ENCODE assay signal across 15 cellular contexts in the genomic region with DNA sequence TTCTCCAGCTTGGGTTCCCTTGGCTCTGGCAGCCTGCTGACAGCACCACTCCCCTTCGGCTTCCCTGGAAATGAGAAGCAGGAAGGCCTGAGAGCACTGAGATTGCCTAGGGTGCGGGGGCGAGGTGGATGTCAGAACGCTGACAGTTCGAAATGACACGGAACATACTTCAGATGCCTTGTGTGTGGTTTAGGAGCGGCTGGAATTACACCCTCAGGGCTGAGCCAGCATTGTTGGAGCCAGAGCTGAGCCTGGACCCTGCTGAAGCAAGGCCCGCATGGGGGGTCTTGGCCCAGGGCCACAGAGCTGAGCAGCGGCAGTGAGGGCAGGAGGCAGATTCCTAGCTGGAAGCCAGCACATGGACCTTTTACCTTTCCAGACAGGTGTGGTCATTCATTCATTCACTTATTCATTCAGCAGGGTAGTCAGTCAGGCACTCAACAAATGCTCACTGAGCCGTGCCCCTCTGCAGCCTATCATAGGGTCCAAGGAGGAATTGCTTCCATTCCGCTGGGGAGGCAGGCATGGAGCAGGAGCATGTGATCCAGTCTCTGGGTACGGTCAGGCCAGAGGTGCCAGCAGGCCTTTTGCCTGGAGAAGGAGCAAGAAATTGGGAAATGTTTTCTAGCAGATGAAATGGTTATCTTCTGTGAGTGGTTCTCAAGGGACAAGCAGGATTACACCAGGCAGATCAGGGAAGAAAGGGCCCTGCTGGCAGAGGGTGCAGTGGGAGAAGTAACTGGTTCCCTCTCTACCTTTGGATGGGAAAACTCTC. TPM values are rescaled to one million over a fixed set of nuclear protein-coding genes. Genes with fewer than 3 reads are reported as not detected.
DNase-seq lines count a peak whose midpoint lies in the region; ATAC-seq and TF ChIP-seq lines count a peak whose summit lies in the region.
"Had no signal": no experiment of that assay in that cellular context is flagged by ENCODE, and none has a peak within 500 bp of the region (broad histone marks: within the 10 kb centered on the region; RNA-seq: fewer than 3 reads in every experiment).

No MANE protein-coding gene starts in this region.

- peak overlapping the region; percentile 88 for H3K4ac ChIP-seq in IMR-90 (ENCODE audit: low read depth, low read length)

- dilution Hi-C loops in IMR-90 (cut with HindIII; ENCODE audit: low sequenced_read_pairs, unreplicated experiment): no loop called here

- no peaks in the 10 kb centered on the region for H3K79me1 ChIP-seq in IMR-90 (ENCODE audit: low read depth in 1 of 2, low read length in 2 of 2)

- H3K9me3 ChIP-seq in IMR-90 (ENCODE audit: control insufficient read depth, insufficient read depth, low read length) (no peaks in the 10 kb centered on the region), prostate gland (no peaks in the 10 kb centered on the region)
- H3K9me3 ChIP-seq: stomach had no signal

- peak overlapping the region; percentile 65; the same call in 1 of the 2 replicates for H3K14ac ChIP-seq in IMR-90 (replicated peaks; ENCODE audit: low read depth, low read length)

- intact Hi-C loops in IMR-90 (cut with micrococcal nuclease) (no loop called here), prostate gland (cut with DNase I) (no loop called here)

- BruUV-seq in IMR-90 (replicated peaks; lab: Mats Ljungman, UMichigan): no TSS peak

- H3K27ac Mint-ChIP-seq in chondrocyte (ENCODE audit: unreplicated experiment): peak overlapping the region; percentile 83
- H3K27ac Mint-ChIP-seq in GM23338: no peak overlapping the region
- no peak overlapping the region for H3K27ac Mint-ChIP-seq in glutamatergic neuron (ENCODE audit: unreplicated experiment)
- H3K27ac Mint-ChIP-seq: IgD-negative memory B cell; naive thymus-derived CD8-positive, alpha-beta T cell had no signal

- no peak overlapping the region for H4K5ac ChIP-seq in IMR-90 (ENCODE audit: low read depth, low read length)

- H3K27me3 ChIP-seq in IMR-90 (ENCODE audit: control insufficient read depth, insufficient read depth, low read length) (peaks cover 4% of the 10 kb centered on the region; the same call in 1 of the 2 replicates), GM23338 (ENCODE audit: insufficient read depth) (peaks cover 20% of the 10 kb centered on the region), prostate gland (replicated peaks; ENCODE audit: insufficient read depth) (no peaks in the 10 kb centered on the region)

- no peaks in the 10 kb centered on the region for H3F3A ChIP-seq in GM23338 (replicated peaks; ENCODE audit: low read depth)

- peak overlapping the region; percentile 77 for H2AK5ac ChIP-seq in IMR-90 (ENCODE audit: low read depth, low read length)

- POLR2A ChIA-PET in IMR-90 (lab: Charles Lee; ENCODE audit: unreplicated experiment): no interaction called here

- 0% methylated on average over 3 of the region's 12 CpGs; no CpG with 5 or more reads in 1 of the 2 experiments for WGBS in IMR-90 (ENCODE audit: extremely low coverage in 2 of 2, insufficient read length in 1 of 2), 2 experiments
- 51% methylated on average over 12 of the region's 12 CpGs for WGBS in prostate gland

- no peak overlapping the region for H3K9ac ChIP-seq in IMR-90 (ENCODE audit: low read depth, low read length)

- H3K9me3 Mint-ChIP-seq in chondrocyte (ENCODE audit: low read depth): no peaks in the 10 kb centered on the region
- H3K9me3 Mint-ChIP-seq in GM23338: no peaks in the 10 kb centered on the region; the same call in 2 of the 3 replicates
- H3K9me3 Mint-ChIP-seq in glutamatergic neuron (ENCODE audit: unreplicated experiment): no peaks in the 10 kb centered on the region
- H3K9me3 Mint-ChIP-seq: IgD-negative memory B cell; naive thymus-derived CD8-positive, alpha-beta T cell had no signal

- H3K9me2 ChIP-seq in GM23338 (ENCODE audit: insufficient read depth): no peaks in the 10 kb centered on the region

- H2AK9ac ChIP-seq in IMR-90 (replicated peaks; ENCODE audit: low read depth, low read length, poor library complexity): peak overlapping the region; percentile 53

- H3K4me1 ChIP-seq in IMR-90 (ENCODE audit: control insufficient read depth, insufficient read depth, low read length) (peaks cover 23% of the 10 kb centered on the region), GM23338 (ENCODE audit: insufficient read depth) (no peaks in the 10 kb centered on the region), prostate gland (replicated peaks) (no peaks in the 10 kb centered on the region)
- H3K4me1 ChIP-seq: stomach had no signal

- H2AFZ ChIP-seq in IMR-90 (replicated peaks; ENCODE audit: low read length, poor library complexity): peak overlapping the region; percentile 78
- H2AFZ ChIP-seq in GM23338: no peak overlapping the region; the same call in 1 of the 2 replicates

- no peak overlapping the region for H3K56ac ChIP-seq in IMR-90 (ENCODE audit: extremely low read depth, insufficient read depth, low read length)

- TF ChIP-seq POLR2A in IMR-90 (IDR thresholded peaks at IDR 0.05; ENCODE audit: low read depth, low read length): no peak
- TF ChIP-seq POLR2A in prostate gland (IDR thresholded peaks at IDR 0.05): no peak

- H3K27ac ChIP-seq in IMR-90 (ENCODE audit: insufficient read depth, low read length): no peak overlapping the region
- no peak overlapping the region for H3K27ac ChIP-seq in GM23338 (ENCODE audit: low read depth)
- H3K27ac ChIP-seq in prostate gland: no peak overlapping the region
- H3K27ac ChIP-seq: stomach had no signal

- peak overlapping the region; percentile 69 for H4K91ac ChIP-seq in IMR-90 (ENCODE audit: insufficient read depth, low read depth, low read length)

- H3K36me3 Mint-ChIP-seq in chondrocyte (ENCODE audit: low read depth): no peaks in the 10 kb centered on the region
- no peaks in the 10 kb centered on the region for H3K36me3 Mint-ChIP-seq in GM23338 (ENCODE audit: low read depth)
- H3K36me3 Mint-ChIP-seq in glutamatergic neuron (ENCODE audit: unreplicated experiment): peaks cover 6% of the 10 kb centered on the region
- H3K36me3 Mint-ChIP-seq: IgD-negative memory B cell; naive thymus-derived CD8-positive, alpha-beta T cell had no signal

- H2BK15ac ChIP-seq in IMR-90 (ENCODE audit: low read depth, low read length): 0 out of 3 replicates have a peak overlapping the region, but pooled peaks have one; percentile 15

- H3K4me3 ChIP-seq in IMR-90 (ENCODE audit: insufficient read depth, low read depth, low read length) (no peak overlapping the region), GM23338 (no peak overlapping the region), prostate gland (no peak overlapping the region)
- H3K4me3 ChIP-seq: stomach had no signal

- in situ Hi-C loops in IMR-90 (cut with MboI; ENCODE audit: low sequenced_read_pairs): no loop called here

- DNase-seq in AG08395 (ENCODE audit: low spot score) (peak; percentile 83), IMR-90 (peak; percentile 84), chondrocyte (ENCODE audit: low spot score) (no peak), kidney tubule cell (ENCODE audit: low spot score) (peak; percentile 72), GM23338 (ENCODE audit: low spot score) (no peak), glutamatergic neuron (no peak), prostate gland (ENCODE audit: low spot score) (no peak), cerebellar cortex (ENCODE audit: low spot score) (no peak)
- DNase-seq: activated CD4-positive, CD25-positive, alpha-beta regulatory T cell; activated T-cell treated with anti-CD3 and anti-CD28 coated beads, Interleukin-2, amount 50 U/mL, for 48 hours; naive thymus-derived CD8-positive, alpha-beta T cell; NCI-H2227 treated with DMSO at 0.1 percent for 48 hours; SHP77; stomach had no signal

- peaks cover 15% of the 10 kb centered on the region for H3K9me1 ChIP-seq in IMR-90 (ENCODE audit: insufficient read depth, low read length)

- peak overlapping the region; percentile 75 for H2BK120ac ChIP-seq in IMR-90 (ENCODE audit: low read depth, low read length)

- H3K36me3 ChIP-seq in IMR-90 (ENCODE audit: control insufficient read depth, insufficient read depth, low read length) (no peaks in the 10 kb centered on the region), GM23338 (ENCODE audit: insufficient read depth) (no peaks in the 10 kb centered on the region), prostate gland (no peaks in the 10 kb centered on the region)
- H3K36me3 ChIP-seq: stomach had no signal

- no peak overlapping the region; the same call in 1 of the 2 replicates for H3K4me2 ChIP-seq in IMR-90 (ENCODE audit: low read depth, low read length)
- no peak overlapping the region for H3K4me2 ChIP-seq in GM23338

- TF ChIP-seq RAD21 in IMR-90 (IDR thresholded peaks at IDR 0.05; ENCODE audit: low read length): no peak

- H2BK20ac ChIP-seq in IMR-90 (ENCODE audit: low read depth, low read length): peak overlapping the region; percentile 91

- CTCF ChIA-PET in IMR-90 (lab: Yijun Ruan, JAX): interaction anchor here (0.8 to 2.0 kb wide), 2 partner anchors 21 to 23 kb away, joined by 3 to 7 read pairs; no protein-coding TSS in a partner anchor

- no peak overlapping the region for H3K18ac ChIP-seq in IMR-90 (ENCODE audit: low read depth, low read length)

- no peak overlapping the region for H3K4me3 Mint-ChIP-seq in chondrocyte (ENCODE audit: unreplicated experiment)
- H3K4me3 Mint-ChIP-seq in GM23338: no peak overlapping the region
- no peak overlapping the region for H3K4me3 Mint-ChIP-seq in glutamatergic neuron (ENCODE audit: unreplicated experiment)
- H3K4me3 Mint-ChIP-seq: IgD-negative memory B cell; naive thymus-derived CD8-positive, alpha-beta T cell had no signal

- ATAC-seq in IMR-90 (ENCODE audit: low read depth) (peak; percentile 83), GM23338 (no peak; the same call in 2 of the 3 replicates)
- ATAC-seq: naive thymus-derived CD8-positive, alpha-beta T cell had no signal

- H4K20me1 ChIP-seq in IMR-90 (ENCODE audit: insufficient read depth, low read length): no peaks in the 10 kb centered on the region
- no peaks in the 10 kb centered on the region for H4K20me1 ChIP-seq in GM23338 (replicated peaks; ENCODE audit: insufficient read depth)

- H3K79me2 ChIP-seq in GM23338 (replicated peaks; ENCODE audit: insufficient read depth): no peaks in the 10 kb centered on the region

- H4K8ac ChIP-seq in IMR-90 (ENCODE audit: low read depth in 2 of 2, low read length in 2 of 2): peak overlapping the region in 1 of 2 experiments; percentile 42; a peak in 1 of 4 replicates

- peak overlapping the region; percentile 64; the same call in 1 of the 2 replicates for H3K23ac ChIP-seq in IMR-90 (ENCODE audit: low read depth, low read length)

- peaks cover 48% of the 10 kb centered on the region for H3K4me1 Mint-ChIP-seq in chondrocyte (ENCODE audit: low read depth)
- peaks cover 2% of the 10 kb centered on the region; the same call in 1 of the 3 replicates for H3K4me1 Mint-ChIP-seq in GM23338
- H3K4me1 Mint-ChIP-seq in glutamatergic neuron (ENCODE audit: low read depth, unreplicated experiment): no peaks in the 10 kb centered on the region
- H3K4me1 Mint-ChIP-seq: IgD-negative memory B cell; naive thymus-derived CD8-positive, alpha-beta T cell had no signal

- H3K27me3 Mint-ChIP-seq in chondrocyte (ENCODE audit: low read depth) (no peaks in the 10 kb centered on the region), GM23338 (ENCODE audit: insufficient read depth, low read depth, poor library complexity) (peaks cover 15% of the 10 kb centered on the region), glutamatergic neuron (ENCODE audit: unreplicated experiment) (peaks cover 14% of the 10 kb centered on the region)

- peak overlapping the region; percentile 45 for H2BK5ac ChIP-seq in IMR-90 (ENCODE audit: low read depth, low read length, poor library complexity, severe bottlenecking)

- TF ChIP-seq CTCF in IMR-90 (conservative IDR thresholded peaks at IDR 0.05; ENCODE audit: low read depth, low read length) (no peak), chondrocyte (IDR thresholded peaks at IDR 0.05) (no peak), GM23338 (conservative IDR thresholded peaks at IDR 0.05; ENCODE audit: low read depth in 2 of 2) (no peak), glutamatergic neuron (IDR thresholded peaks at IDR 0.05; ENCODE audit: partially characterized antibody, unreplicated experiment) (no peak), prostate gland (IDR thresholded peaks at IDR 0.05) (no peak)

RNA-seq across cellular contexts. Expression of gene FOXE3, which starts 6.6 kb away (rescaled TPM):
- total RNA-seq in IMR-90 (2012; rRNA removed): not detected in 2 replicates
- polyA plus RNA-seq in IMR-90 (2012; rRNA removed): 0.12 TPM in 1 of 2 replicates, not detected in the other
- polyA plus RNA-seq in IMR-90 (2012; cell fraction: cytosol; rRNA removed): 0.03 and 0.13 TPM in 2 replicates
- 0.03 and 0.18 TPM in 2 replicates for polyA plus RNA-seq in IMR-90 (2012; cell fraction: nucleus; rRNA removed; ENCODE audit: low replicate concordance)
- total RNA-seq in chondrocyte: not detected in 3 replicates
- not detected in 2 replicates for total RNA-seq in GM23338 (2014; rRNA removed; shearing (Covaris generic))
- 0.17 TPM in 1 of 2 replicates, not detected in the other for polyA plus RNA-seq in GM23338 (2016; fragmentation: Nextera tagmentation; extraction: Ambion mirVana)
- not detected for total RNA-seq in glutamatergic neuron (ENCODE audit: unreplicated experiment)
- total RNA-seq in prostate gland: under 1 TPM in 1 of 2 donors, not detected in 1; 0.28 TPM
- total RNA-seq: naive thymus-derived CD8-positive, alpha-beta T cell; stomach had no signal
- polyA plus RNA-seq: IgD-negative memory B cell; naive thymus-derived CD8-positive, alpha-beta T cell; stomach had no signal

RNA-seq across cellular contexts. Expression of gene FOXD2, which starts 28.3 kb away (rescaled TPM):
- total RNA-seq in IMR-90 (2012; rRNA removed) (under 0.01 TPM in 2 replicates), chondrocyte (0.90 to 1.0 TPM (median 1.0 TPM) in 3 replicates), glutamatergic neuron (ENCODE audit: unreplicated experiment) (not detected), prostate gland (1 to 10 TPM; 1.2 to 1.8 TPM)
- polyA plus RNA-seq in IMR-90 (2012; rRNA removed) (0.03 and 0.04 TPM in 2 replicates), GM23338 (2016; fragmentation: Nextera tagmentation; extraction: Ambion mirVana) (not detected in 2 replicates)
- polyA plus RNA-seq in IMR-90 (2012; cell fraction: cytosol; rRNA removed): 0.03 and 0.10 TPM in 2 replicates
- 0.10 and 0.17 TPM in 2 replicates for polyA plus RNA-seq in IMR-90 (2012; cell fraction: nucleus; rRNA removed; ENCODE audit: low replicate concordance)
- total RNA-seq in GM23338 (2014; rRNA removed; shearing (Covaris generic)): 0.28 TPM in 1 of 2 replicates, not detected in the other

Comparison
In these comparisons a context has a peak if more than half of its experiments do, and no peak if none do; other contexts are left out.
1. DNase-seq: peak in AG08395 (single experiment), IMR-90 (single experiment) and kidney tubule cell (single experiment); none in chondrocyte (single experiment), GM23338 (single experiment), glutamatergic neuron (single experiment), prostate gland (single experiment) and cerebellar cortex (single experiment).